In the genomic region with DNA sequence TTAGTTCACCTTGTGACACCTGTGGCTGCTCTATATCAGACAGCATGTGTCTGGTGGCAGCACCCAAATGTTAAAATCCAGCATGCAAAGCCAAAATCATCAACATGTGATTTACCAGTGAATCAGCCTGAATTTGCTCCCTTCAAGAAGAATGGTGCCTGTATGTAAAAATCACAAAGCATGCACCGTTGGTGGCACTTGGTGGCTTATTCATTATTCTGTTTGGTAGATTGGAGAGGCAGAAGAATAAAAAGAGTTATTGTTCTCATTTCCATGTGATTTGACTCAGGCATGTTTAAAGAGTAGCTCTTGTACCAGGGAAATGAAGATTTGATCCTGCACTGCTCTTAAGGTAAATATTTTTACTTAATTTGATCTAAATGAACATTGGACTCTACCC, we compare ENCODE assay signal across 1 cellular context.
TF ChIP-seq lines count a peak whose summit lies in the region.

No MANE protein-coding gene starts in this region.

TF ChIP-seq in H1, 55 proteins besides CTCF, POLR2A, EP300 and RAD21:
- TF ChIP-seq TCF12 (IDR thresholded peaks at IDR 0.05; ENCODE audit: low read depth, low read length) (no peak), SIX5 (IDR thresholded peaks at IDR 0.05; ENCODE audit: low read depth, low read length) (no peak), YY1 (IDR thresholded peaks at IDR 0.05; ENCODE audit: low read depth, low read length) (no peak), KDM5A (IDR thresholded peaks at IDR 0.05; ENCODE audit: low read length) (no peak), TEAD4 (IDR thresholded peaks at IDR 0.05; ENCODE audit: low read depth, low read length) (no peak), CBX8 (IDR thresholded peaks at IDR 0.05; ENCODE audit: borderline replicate concordance, low read depth, low read length) (no peak), RXRA (IDR thresholded peaks at IDR 0.05; ENCODE audit: insufficient read depth, low read depth, low read length) (no peak), CTBP2 (IDR thresholded peaks at IDR 0.05; ENCODE audit: borderline replicate concordance, insufficient read depth, insufficient read length, low read length) (no peak)
- TF ChIP-seq, protein P1, sequence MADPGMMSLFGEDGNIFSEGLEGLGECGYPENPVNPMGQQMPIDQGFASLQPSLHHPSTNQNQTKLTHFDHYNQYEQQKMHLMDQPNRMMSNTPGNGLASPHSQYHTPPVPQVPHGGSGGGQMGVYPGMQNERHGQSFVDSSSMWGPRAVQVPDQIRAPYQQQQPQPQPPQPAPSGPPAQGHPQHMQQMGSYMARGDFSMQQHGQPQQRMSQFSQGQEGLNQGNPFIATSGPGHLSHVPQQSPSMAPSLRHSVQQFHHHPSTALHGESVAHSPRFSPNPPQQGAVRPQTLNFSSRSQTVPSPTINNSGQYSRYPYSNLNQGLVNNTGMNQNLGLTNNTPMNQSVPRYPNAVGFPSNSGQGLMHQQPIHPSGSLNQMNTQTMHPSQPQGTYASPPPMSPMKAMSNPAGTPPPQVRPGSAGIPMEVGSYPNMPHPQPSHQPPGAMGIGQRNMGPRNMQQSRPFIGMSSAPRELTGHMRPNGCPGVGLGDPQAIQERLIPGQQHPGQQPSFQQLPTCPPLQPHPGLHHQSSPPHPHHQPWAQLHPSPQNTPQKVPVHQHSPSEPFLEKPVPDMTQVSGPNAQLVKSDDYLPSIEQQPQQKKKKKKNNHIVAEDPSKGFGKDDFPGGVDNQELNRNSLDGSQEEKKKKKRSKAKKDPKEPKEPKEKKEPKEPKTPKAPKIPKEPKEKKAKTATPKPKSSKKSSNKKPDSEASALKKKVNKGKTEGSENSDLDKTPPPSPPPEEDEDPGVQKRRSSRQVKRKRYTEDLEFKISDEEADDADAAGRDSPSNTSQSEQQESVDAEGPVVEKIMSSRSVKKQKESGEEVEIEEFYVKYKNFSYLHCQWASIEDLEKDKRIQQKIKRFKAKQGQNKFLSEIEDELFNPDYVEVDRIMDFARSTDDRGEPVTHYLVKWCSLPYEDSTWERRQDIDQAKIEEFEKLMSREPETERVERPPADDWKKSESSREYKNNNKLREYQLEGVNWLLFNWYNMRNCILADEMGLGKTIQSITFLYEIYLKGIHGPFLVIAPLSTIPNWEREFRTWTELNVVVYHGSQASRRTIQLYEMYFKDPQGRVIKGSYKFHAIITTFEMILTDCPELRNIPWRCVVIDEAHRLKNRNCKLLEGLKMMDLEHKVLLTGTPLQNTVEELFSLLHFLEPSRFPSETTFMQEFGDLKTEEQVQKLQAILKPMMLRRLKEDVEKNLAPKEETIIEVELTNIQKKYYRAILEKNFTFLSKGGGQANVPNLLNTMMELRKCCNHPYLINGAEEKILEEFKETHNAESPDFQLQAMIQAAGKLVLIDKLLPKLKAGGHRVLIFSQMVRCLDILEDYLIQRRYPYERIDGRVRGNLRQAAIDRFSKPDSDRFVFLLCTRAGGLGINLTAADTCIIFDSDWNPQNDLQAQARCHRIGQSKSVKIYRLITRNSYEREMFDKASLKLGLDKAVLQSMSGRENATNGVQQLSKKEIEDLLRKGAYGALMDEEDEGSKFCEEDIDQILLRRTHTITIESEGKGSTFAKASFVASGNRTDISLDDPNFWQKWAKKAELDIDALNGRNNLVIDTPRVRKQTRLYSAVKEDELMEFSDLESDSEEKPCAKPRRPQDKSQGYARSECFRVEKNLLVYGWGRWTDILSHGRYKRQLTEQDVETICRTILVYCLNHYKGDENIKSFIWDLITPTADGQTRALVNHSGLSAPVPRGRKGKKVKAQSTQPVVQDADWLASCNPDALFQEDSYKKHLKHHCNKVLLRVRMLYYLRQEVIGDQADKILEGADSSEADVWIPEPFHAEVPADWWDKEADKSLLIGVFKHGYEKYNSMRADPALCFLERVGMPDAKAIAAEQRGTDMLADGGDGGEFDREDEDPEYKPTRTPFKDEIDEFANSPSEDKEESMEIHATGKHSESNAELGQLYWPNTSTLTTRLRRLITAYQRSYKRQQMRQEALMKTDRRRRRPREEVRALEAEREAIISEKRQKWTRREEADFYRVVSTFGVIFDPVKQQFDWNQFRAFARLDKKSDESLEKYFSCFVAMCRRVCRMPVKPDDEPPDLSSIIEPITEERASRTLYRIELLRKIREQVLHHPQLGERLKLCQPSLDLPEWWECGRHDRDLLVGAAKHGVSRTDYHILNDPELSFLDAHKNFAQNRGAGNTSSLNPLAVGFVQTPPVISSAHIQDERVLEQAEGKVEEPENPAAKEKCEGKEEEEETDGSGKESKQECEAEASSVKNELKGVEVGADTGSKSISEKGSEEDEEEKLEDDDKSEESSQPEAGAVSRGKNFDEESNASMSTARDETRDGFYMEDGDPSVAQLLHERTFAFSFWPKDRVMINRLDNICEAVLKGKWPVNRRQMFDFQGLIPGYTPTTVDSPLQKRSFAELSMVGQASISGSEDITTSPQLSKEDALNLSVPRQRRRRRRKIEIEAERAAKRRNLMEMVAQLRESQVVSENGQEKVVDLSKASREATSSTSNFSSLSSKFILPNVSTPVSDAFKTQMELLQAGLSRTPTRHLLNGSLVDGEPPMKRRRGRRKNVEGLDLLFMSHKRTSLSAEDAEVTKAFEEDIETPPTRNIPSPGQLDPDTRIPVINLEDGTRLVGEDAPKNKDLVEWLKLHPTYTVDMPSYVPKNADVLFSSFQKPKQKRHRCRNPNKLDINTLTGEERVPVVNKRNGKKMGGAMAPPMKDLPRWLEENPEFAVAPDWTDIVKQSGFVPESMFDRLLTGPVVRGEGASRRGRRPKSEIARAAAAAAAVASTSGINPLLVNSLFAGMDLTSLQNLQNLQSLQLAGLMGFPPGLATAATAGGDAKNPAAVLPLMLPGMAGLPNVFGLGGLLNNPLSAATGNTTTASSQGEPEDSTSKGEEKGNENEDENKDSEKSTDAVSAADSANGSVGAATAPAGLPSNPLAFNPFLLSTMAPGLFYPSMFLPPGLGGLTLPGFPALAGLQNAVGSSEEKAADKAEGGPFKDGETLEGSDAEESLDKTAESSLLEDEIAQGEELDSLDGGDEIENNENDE (IDR thresholded peaks at IDR 0.05; ENCODE audit: insufficient replicate concordance, low read length): no peak
- TF ChIP-seq, protein P2, sequence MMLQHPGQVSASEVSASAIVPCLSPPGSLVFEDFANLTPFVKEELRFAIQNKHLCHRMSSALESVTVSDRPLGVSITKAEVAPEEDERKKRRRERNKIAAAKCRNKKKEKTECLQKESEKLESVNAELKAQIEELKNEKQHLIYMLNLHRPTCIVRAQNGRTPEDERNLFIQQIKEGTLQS (IDR thresholded peaks at IDR 0.05; ENCODE audit: insufficient read depth, low read depth, low read length): no peak
